Comparison of ENCODE assay signal across 1 cellular context in genomic region chrX:14872851-14873675, GRCh38.
A peak's percentile ranks its signal among the peaks of the same experiment; 100 is the strongest.
TF ChIP-seq lines count a peak whose summit lies in the region.

FANCB (minus strand) TSS chrX:14873069; CDS start chrX:14865510, 7,559 bp downstream.
MOSPD2 (plus strand) TSS chrX:14873421; CDS start chrX:14873529, 108 bp downstream.

TF ChIP-seq in K562, 482 proteins besides CTCF, POLR2A, EP300 and RAD21 (continued from another document and continues in another):
- TF ChIP-seq STAT6 (CRISPR knock-in tag; IDR thresholded peaks at IDR 0.05): no peak
- no peak for TF ChIP-seq ZNF3 (CRISPR knock-in tag; IDR thresholded peaks at IDR 0.05)
- TF ChIP-seq CREM (IDR thresholded peaks at IDR 0.05; ENCODE audit: low read depth): peak; percentile 92
- no peak for TF ChIP-seq RUNX1 (IDR thresholded peaks at IDR 0.05; ENCODE audit: low read depth)
- peak in 2 of 3 experiments; percentile 60 to 61 for TF ChIP-seq YY1 (IDR thresholded peaks at IDR 0.05; ENCODE audit: borderline replicate concordance in 1 of 3, control insufficient read depth in 1 of 3, extremely low read depth in 1 of 3, insufficient read depth in 3 of 3, insufficient read length in 1 of 3, insufficient replicate concordance in 2 of 3, low read depth in 1 of 3, low read length in 2 of 3)
- TF ChIP-seq MEIS2 (IDR thresholded peaks at IDR 0.05; ENCODE audit: partially characterized antibody): peak; percentile 20
- no peak for TF ChIP-seq ZNF589 (CRISPR knock-in tag; IDR thresholded peaks at IDR 0.05; ENCODE audit: low read depth)
- no peak for TF ChIP-seq CC2D1A (IDR thresholded peaks at IDR 0.05)
- no peak for TF ChIP-seq CHCHD3 (CRISPR knock-in tag; IDR thresholded peaks at IDR 0.05)
- no peak for TF ChIP-seq ZNF280A (IDR thresholded peaks at IDR 0.05; ENCODE audit: low read depth, partially characterized antibody)
- TF ChIP-seq TCF7L2 (IDR thresholded peaks at IDR 0.05; ENCODE audit: low read depth, low read length): no peak
- no peak for TF ChIP-seq ZNF165 (CRISPR knock-in tag; IDR thresholded peaks at IDR 0.05; ENCODE audit: borderline replicate concordance)
- TF ChIP-seq MGA (IDR thresholded peaks at IDR 0.05): peak; percentile 88
- TF ChIP-seq MTA1 (IDR thresholded peaks at IDR 0.05; ENCODE audit: borderline replicate concordance): peak; percentile 92
- peak; percentile 27; the same call in 1 of the 2 replicates for TF ChIP-seq MBD2 (IDR thresholded peaks at IDR 0.05; ENCODE audit: borderline replicate concordance, low read depth)
- TF ChIP-seq SIN3B (IDR thresholded peaks at IDR 0.05; ENCODE audit: low read depth): peak; percentile 64; the same call in 1 of the 2 replicates
- no peak for TF ChIP-seq PTTG1 (tag; IDR thresholded peaks at IDR 0.05; ENCODE audit: low read depth)
- no peak for TF ChIP-seq RBM34 (IDR thresholded peaks at IDR 0.05; ENCODE audit: borderline replicate concordance, insufficient read depth, low read length)
- no peak for TF ChIP-seq BRF2 (IDR thresholded peaks at IDR 0.05; ENCODE audit: borderline replicate concordance, insufficient read depth, insufficient read length)
- TF ChIP-seq RBFOX2 (IDR thresholded peaks at IDR 0.05; ENCODE audit: low read depth, low read length): peak; percentile 85
- no peak for TF ChIP-seq DMBX1 (CRISPR knock-in tag; IDR thresholded peaks at IDR 0.05; ENCODE audit: borderline replicate concordance)
- TF ChIP-seq ZNF740 (CRISPR knock-in tag; IDR thresholded peaks at IDR 0.05): peak; percentile 81
- TF ChIP-seq ZNF740 (tag; IDR thresholded peaks at IDR 0.05): no peak
- TF ChIP-seq POLR2AphosphoS5 (IDR thresholded peaks at IDR 0.05; ENCODE audit: control insufficient read depth, insufficient read depth, low read depth, low read length): peak; percentile 74
- TF ChIP-seq ZNF316 (IDR thresholded peaks at IDR 0.05): no peak
- peak; percentile 87 for TF ChIP-seq POLR2G (IDR thresholded peaks at IDR 0.05; ENCODE audit: low read depth, low read length)
- no peak for TF ChIP-seq BRCA1 (IDR thresholded peaks at IDR 0.05)
- no peak for TF ChIP-seq BRCA1 (CRISPR knock-in tag; IDR thresholded peaks at IDR 0.05)
- no peak for TF ChIP-seq SRSF3 (IDR thresholded peaks at IDR 0.05; ENCODE audit: insufficient read depth, low read length)
- peak; percentile 74 for TF ChIP-seq CHD2 (IDR thresholded peaks at IDR 0.05; ENCODE audit: low read depth, low read length)
- no peak for TF ChIP-seq ZNF212 (CRISPR knock-in tag; IDR thresholded peaks at IDR 0.05)
- TF ChIP-seq ZBTB8A (IDR thresholded peaks at IDR 0.05; ENCODE audit: partially characterized antibody): no peak
- peak; percentile 22 to 51; a peak in 1 of 4 replicates for TF ChIP-seq SIN3A (IDR thresholded peaks at IDR 0.05; ENCODE audit: borderline replicate concordance in 2 of 2, control insufficient read depth in 1 of 2, low read depth in 2 of 2, low read length in 2 of 2)
- no peak for TF ChIP-seq MYBL2 (IDR thresholded peaks at IDR 0.05; ENCODE audit: low read depth)
- no peak for TF ChIP-seq MYBL2 (CRISPR knock-in tag; IDR thresholded peaks at IDR 0.05; ENCODE audit: borderline replicate concordance)
- TF ChIP-seq IRF9 (tag; IDR thresholded peaks at IDR 0.05): no peak
- no peak for TF ChIP-seq ZNF384 (IDR thresholded peaks at IDR 0.05; ENCODE audit: low read depth, low read length)
- no peak for TF ChIP-seq HMBOX1 (IDR thresholded peaks at IDR 0.05)
- no peak for TF ChIP-seq PCBP1 (IDR thresholded peaks at IDR 0.05; ENCODE audit: low read depth, low read length, poor library complexity, severe bottlenecking)
- no peak; the same call in 1 of the 2 replicates for TF ChIP-seq MYC (IDR thresholded peaks at IDR 0.05; ENCODE audit: low read depth, low read length)
- no peak for TF ChIP-seq MYC (CRISPR knock-in tag; IDR thresholded peaks at IDR 0.05; ENCODE audit: borderline replicate concordance, low read depth)
- TF ChIP-seq GTF2B (IDR thresholded peaks at IDR 0.05; ENCODE audit: extremely low read depth, insufficient read length): no peak
- no peak for TF ChIP-seq HLTF (IDR thresholded peaks at IDR 0.05)
